Comparison of ENCODE assay signal across 15 cellular contexts in genomic region chr22:31339148-31339832, GRCh38. TPM values are rescaled to one million over a fixed set of nuclear protein-coding genes. Genes with fewer than 3 reads are reported as not detected.
A peak's percentile ranks its signal among the peaks of the same experiment; 100 is the strongest.
DNase-seq lines count a peak whose midpoint lies in the region; ATAC-seq and TF ChIP-seq lines count a peak whose summit lies in the region.
"Had no signal": no experiment of that assay in that cellular context is flagged by ENCODE, and none has a peak within 500 bp of the region (broad histone marks: within the 10 kb centered on the region; RNA-seq: fewer than 3 reads in every experiment).

No MANE protein-coding gene starts in this region.

- H3K4me1 ChIP-seq in neuronal stem cell (ENCODE audit: control insufficient read depth in 2 of 2, insufficient read depth in 1 of 2, low read depth in 1 of 2, low read length in 2 of 2), result peaks cover 27 to 33% of the 10 kb centered on the region in 2 donors
- H3K4me1 ChIP-seq in gastroesophageal sphincter, result peaks cover 0 to 63% (median 25%) of the 10 kb centered on the region in 3 donors

- no peak overlapping the region for H3K18ac ChIP-seq in neuronal stem cell (ENCODE audit: low read length)

- H3K4me3 ChIP-seq in neuronal stem cell (ENCODE audit: low read length in 2 of 2), result no peak overlapping the region
- H3K4me3 ChIP-seq in gastroesophageal sphincter, result no peak overlapping the region
- H3K4me3 ChIP-seq: K562 had no signal

- no peak overlapping the region for H3K14ac ChIP-seq in neuronal stem cell (ENCODE audit: low read length)

- no peak for ATAC-seq in effector memory CD8-positive, alpha-beta T cell (replicated peaks)
- ATAC-seq in gastroesophageal sphincter, result no peak
- ATAC-seq: K562, sciatic nerve had no signal

- H3K27me3 ChIP-seq in neuronal stem cell (ENCODE audit: control insufficient read depth in 3 of 3, insufficient read depth in 3 of 3, low read depth in 1 of 3, low read length in 3 of 3) (no peaks in the 10 kb centered on the region), gastroesophageal sphincter (no peaks in the 10 kb centered on the region)

- TF ChIP-seq CTCF in endothelial cell (IDR thresholded peaks at IDR 0.05; ENCODE audit: unreplicated experiment) (no peak), gastroesophageal sphincter (IDR thresholded peaks at IDR 0.05) (no peak)

- no peak overlapping the region for H2AK5ac ChIP-seq in neuronal stem cell (ENCODE audit: low read depth, low read length)

- H3K4me3 Mint-ChIP-seq in IgD-negative memory B cell (peak overlapping the region in 1 of 4 donors; percentile 79), endothelial cell (ENCODE audit: unreplicated experiment) (no peak overlapping the region)
- H3K4me3 Mint-ChIP-seq in effector memory CD8-positive, alpha-beta T cell, result no peak overlapping the region

- no peak overlapping the region for H3K9ac ChIP-seq in neuronal stem cell (ENCODE audit: low read depth, low read length, poor library complexity)

- H4K8ac ChIP-seq in neuronal stem cell (ENCODE audit: low read depth, low read length), result no peak overlapping the region

- H3K79me1 ChIP-seq in neuronal stem cell (ENCODE audit: low read depth, low read length), result peaks cover 17% of the 10 kb centered on the region

- H4K91ac ChIP-seq in neuronal stem cell (ENCODE audit: low read depth, low read length, poor library complexity), result no peak overlapping the region

- H3K4me1 Mint-ChIP-seq in IgD-negative memory B cell (peaks cover 16 to 34% (median 23%) of the 10 kb centered on the region in 3 donors), endothelial cell (ENCODE audit: unreplicated experiment) (peaks cover 38% of the 10 kb centered on the region)
- H3K4me1 Mint-ChIP-seq in effector memory CD8-positive, alpha-beta T cell (ENCODE audit: low read depth in 2 of 2), result peaks cover 66 to 77% of the 10 kb centered on the region in 2 donors

- H3K4me2 ChIP-seq in neuronal stem cell (ENCODE audit: insufficient read depth, low read length, poor library complexity, severe bottlenecking), result no peak overlapping the region

- no peaks in the 10 kb centered on the region for H3K36me3 Mint-ChIP-seq in IgD-negative memory B cell
- peaks cover 38% of the 10 kb centered on the region for H3K36me3 Mint-ChIP-seq in effector memory CD8-positive, alpha-beta T cell (ENCODE audit: insufficient read depth)
- H3K36me3 Mint-ChIP-seq in endothelial cell (ENCODE audit: low read depth, unreplicated experiment), result peaks cover 44% of the 10 kb centered on the region

- no peak overlapping the region for H2AFZ ChIP-seq in neuronal stem cell (ENCODE audit: low read length)

- H2BK5ac ChIP-seq in neuronal stem cell (ENCODE audit: low read length), result no peak overlapping the region

- no peak for TF ChIP-seq EP300 in gastroesophageal sphincter (IDR thresholded peaks at IDR 0.05)

- H3K23ac ChIP-seq in neuronal stem cell (ENCODE audit: low read depth, low read length, poor library complexity), result peak overlapping the region; percentile 10

- DNase-seq in NCI-H82 (lab: John Stamatoyannopoulos, UW) (peak; percentile 47), NCI-H82 treated with DMSO at 0.1 percent for 48 hours (lab: John Stamatoyannopoulos, UW; ENCODE audit: unreplicated experiment) (no peak), neuronal stem cell (ENCODE audit: low spot score) (no peak), endothelial cell (ENCODE audit: low spot score) (no peak), DMS114 treated with DMSO at 0.1 percent for 48 hours (lab: John Stamatoyannopoulos, UW; ENCODE audit: unreplicated experiment) (no peak)
- DNase-seq in effector memory CD8-positive, alpha-beta T cell, result no peak
- DNase-seq: activated gamma-delta T cell, COR-L47, head of caudate nucleus, NCI-H526 had no signal

- H3K36me3 ChIP-seq in neuronal stem cell (replicated peaks in 1 of 2; ENCODE audit: control insufficient read depth in 2 of 2, insufficient read depth in 2 of 2, low read length in 2 of 2) (peaks cover 56 to 88% of the 10 kb centered on the region in 2 donors), gastroesophageal sphincter (peaks cover 0 to 80% of the 10 kb centered on the region in 2 donors)

- H3K4ac ChIP-seq in neuronal stem cell (ENCODE audit: low read length), result no peak overlapping the region

- peak overlapping the region in 2 of 3 donors; percentile 71 to 86 for H3K27ac Mint-ChIP-seq in IgD-negative memory B cell
- H3K27ac Mint-ChIP-seq in effector memory CD8-positive, alpha-beta T cell, result peak overlapping the region; percentile 73 to 75
- H3K27ac Mint-ChIP-seq in endothelial cell (ENCODE audit: unreplicated experiment), result no peak overlapping the region

- H3K27me3 Mint-ChIP-seq in IgD-negative memory B cell, result no peaks in the 10 kb centered on the region
- no peaks in the 10 kb centered on the region for H3K27me3 Mint-ChIP-seq in effector memory CD8-positive, alpha-beta T cell
- H3K27me3 Mint-ChIP-seq in endothelial cell (ENCODE audit: unreplicated experiment), result peaks cover 12% of the 10 kb centered on the region

- H2BK15ac ChIP-seq in neuronal stem cell (ENCODE audit: low read length), result no peak overlapping the region

- TF ChIP-seq POLR2A in gastroesophageal sphincter (IDR thresholded peaks at IDR 0.05), result no peak

- H3K27ac ChIP-seq in neuronal stem cell (replicated peaks; ENCODE audit: low read length) (no peak overlapping the region), gastroesophageal sphincter (peak overlapping the region in 2 of 4 donors; percentile 14 to 20)
- H3K27ac ChIP-seq: 22Rv1 had no signal

- H3K9me3 Mint-ChIP-seq in IgD-negative memory B cell, result no peaks in the 10 kb centered on the region
- no peaks in the 10 kb centered on the region for H3K9me3 Mint-ChIP-seq in effector memory CD8-positive, alpha-beta T cell
- no peaks in the 10 kb centered on the region for H3K9me3 Mint-ChIP-seq in endothelial cell (ENCODE audit: unreplicated experiment)

- WGBS in neuronal stem cell (ENCODE audit: extremely low coverage in 2 of 2, insufficient read length in 2 of 2, insufficient replicate concordance in 1 of 2), 2 donors, result no CpG with 5 or more reads among the region's 6 CpGs
- 94% methylated on average over 2 of the region's 6 CpGs; no CpG with 5 or more reads in 1 of the 2 donors for WGBS in gastroesophageal sphincter (ENCODE audit: low coverage in 1 of 2), 2 donors

- no peak overlapping the region for H2BK120ac ChIP-seq in neuronal stem cell (ENCODE audit: low read depth, low read length)

- no peaks in the 10 kb centered on the region for H3K9me3 ChIP-seq in neuronal stem cell (replicated peaks in 1 of 2; ENCODE audit: control insufficient read depth in 2 of 2, insufficient read depth in 1 of 2, low read depth in 1 of 2, low read length in 2 of 2)
- no peaks in the 10 kb centered on the region for H3K9me3 ChIP-seq in gastroesophageal sphincter

- H2BK12ac ChIP-seq in neuronal stem cell (ENCODE audit: low read length), result no peak overlapping the region

RNA-seq across cellular contexts. Expression of gene PATZ1, which starts 6.9 kb away (rescaled TPM):
- 11.5 TPM for polyA plus RNA-seq in IgD-negative memory B cell
- 44.4 TPM for polyA plus RNA-seq in neuronal stem cell (2013, experiment 1 of 2)
- 44.7 TPM for polyA plus RNA-seq in neuronal stem cell (2013, experiment 2 of 2)
- 54.0 TPM for total RNA-seq in endothelial cell (ENCODE audit: unreplicated experiment)
- total RNA-seq in gastroesophageal sphincter, result 10 to 100 TPM; 15.7 to 18.0 (median 17.7) TPM

RNA-seq across cellular contexts. Expression of gene PIK3IP1, which starts 47.0 kb away (rescaled TPM):
- polyA plus RNA-seq in IgD-negative memory B cell, result 88.7 TPM
- 2.2 TPM for polyA plus RNA-seq in neuronal stem cell (2013, experiment 1 of 2)
- polyA plus RNA-seq in neuronal stem cell (2013, experiment 2 of 2), result 2.4 TPM
- total RNA-seq in endothelial cell (ENCODE audit: unreplicated experiment) (13.4 TPM), gastroesophageal sphincter (10 to 100 TPM; 28.8 to 53.7 (median 37.8) TPM)
